ENCODE assay signal across 22 cellular contexts in genomic region chr1:173489929-173490328, GRCh38.
"Had no signal": no experiment of that assay in that cellular context is flagged by ENCODE, and none has a peak within 500 bp of the region (broad histone marks: within the 10 kb centered on the region; RNA-seq: fewer than 3 reads in every experiment).

No MANE protein-coding gene starts in this region.

- ATAC-seq: activated naive CD4-positive, alpha-beta T cell treated with anti-CD3 and anti-CD28 coated beads, Interleukin-2, amount 50 U/mL, for 72 hours; activated T-helper 17 cell treated with anti-CD3 and anti-CD28 coated beads, Interleukin-2, amount 50 U/mL, for 72 hours; left lung; naive thymus-derived CD4-positive, alpha-beta T cell; stimulated activated naive CD8-positive, alpha-beta T cell treated with anti-CD3 and anti-CD28 coated beads, Interleukin-15, amount 100 ng/mL, for 72 hours had no signal

- H3K4me1 ChIP-seq: heart right ventricle, left lung, neural progenitor cell, tibial artery had no signal

- H3K4me3 Mint-ChIP-seq: activated T-helper 17 cell treated with anti-CD3 and anti-CD28 coated beads, Interleukin-2, amount 50 U/mL, for 72 hours; brain; naive thymus-derived CD4-positive, alpha-beta T cell; neural progenitor cell; stimulated activated naive CD8-positive, alpha-beta T cell treated with anti-CD3 and anti-CD28 coated beads, Interleukin-15, amount 100 ng/mL, for 72 hours had no signal

- H3K4me3 ChIP-seq: heart right ventricle, left lung, lung, neural progenitor cell, tibial artery had no signal

- H3K27me3 Mint-ChIP-seq: activated T-helper 17 cell treated with anti-CD3 and anti-CD28 coated beads, Interleukin-2, amount 50 U/mL, for 72 hours; brain; naive thymus-derived CD4-positive, alpha-beta T cell; stimulated activated naive CD8-positive, alpha-beta T cell treated with anti-CD3 and anti-CD28 coated beads, Interleukin-15, amount 100 ng/mL, for 72 hours had no signal

- H3K27ac Mint-ChIP-seq: activated naive CD4-positive, alpha-beta T cell treated with anti-CD3 and anti-CD28 coated beads, Interleukin-2, amount 50 U/mL, for 72 hours; activated T-helper 17 cell treated with anti-CD3 and anti-CD28 coated beads, Interleukin-2, amount 50 U/mL, for 72 hours; naive thymus-derived CD4-positive, alpha-beta T cell; neural progenitor cell had no signal

- H3K27ac ChIP-seq: heart right ventricle, left lung, neural progenitor cell, tibial artery, WERI-Rb-1 had no signal

- H3K4me1 Mint-ChIP-seq: activated T-helper 17 cell treated with anti-CD3 and anti-CD28 coated beads, Interleukin-2, amount 50 U/mL, for 72 hours; brain; stimulated activated naive CD8-positive, alpha-beta T cell treated with anti-CD3 and anti-CD28 coated beads, Interleukin-15, amount 100 ng/mL, for 72 hours had no signal

- H3K9me3 ChIP-seq: heart right ventricle, left lung, tibial artery had no signal

- H3K9me3 Mint-ChIP-seq: activated naive CD4-positive, alpha-beta T cell treated with anti-CD3 and anti-CD28 coated beads, Interleukin-2, amount 50 U/mL, for 72 hours; activated T-helper 17 cell treated with anti-CD3 and anti-CD28 coated beads, Interleukin-2, amount 50 U/mL, for 72 hours; brain had no signal

- DNase-seq: activated CD4-positive, alpha-beta T cell treated with anti-CD3 and anti-CD28 coated beads for 1 hour; activated CD4-positive, alpha-beta T cell treated with anti-CD3 and anti-CD28 coated beads, Interleukin-2, amount 50 U/mL, for 1 hour; activated T-cell treated with anti-CD3 and anti-CD28 coated beads, Interleukin-2, amount 50 U/mL, for 1 hour; aorta; heart right ventricle; kidney; left lung; naive thymus-derived CD4-positive, alpha-beta T cell; retina; stimulated activated CD4-positive, alpha-beta T cell treated with anti-CD3 and anti-CD28 coated beads, Interleukin-12 subunit alpha, Interleukin-12 subunit beta, amount 100 ng/mL, for 4 hours; stimulated activated CD4-positive, alpha-beta T cell treated with anti-CD3 and anti-CD28 coated beads, Interleukin-4, amount 100 ng/mL, for 4 hours; stimulated activated naive CD8-positive, alpha-beta T cell treated with anti-CD3 and anti-CD28 coated beads, Interleukin-15, amount 100 ng/mL, for 72 hours; T-helper 2 cell; tibial artery had no signal

- FAIRE-seq: endometrium, kidney, urothelium cell line had no signal

- H3K27me3 ChIP-seq: heart right ventricle, left lung, neural progenitor cell, tibial artery had no signal
